Comparison of ENCODE assay signal across 8 cellular contexts in the genomic region with DNA sequence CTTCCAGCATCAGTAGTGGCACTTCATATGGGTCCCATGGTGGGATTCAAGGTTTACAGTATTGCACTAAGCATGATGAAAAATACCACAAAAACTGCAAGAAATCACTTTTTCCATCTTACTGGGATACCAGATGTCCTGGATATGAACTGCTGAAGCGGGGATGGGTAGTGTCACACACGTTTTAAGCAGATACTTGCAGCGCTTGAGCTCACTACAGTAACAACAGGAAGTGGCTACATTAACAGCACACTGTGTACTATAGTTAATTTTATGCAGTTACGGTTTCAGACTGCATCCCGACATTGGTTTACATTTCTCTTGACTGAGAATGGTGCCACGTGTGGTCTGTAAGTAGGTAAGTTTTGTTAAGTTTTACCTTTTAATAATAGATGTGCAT. TPM values are rescaled to one million over a fixed set of nuclear protein-coding genes. Genes with fewer than 3 reads are reported as not detected.
A peak's percentile ranks its signal among the peaks of the same experiment; 100 is the strongest.
DNase-seq lines count a peak whose midpoint lies in the region; ATAC-seq, FAIRE-seq and TF ChIP-seq lines count a peak whose summit lies in the region.

No MANE protein-coding gene starts in this region.

- peaks cover 3% of the 10 kb centered on the region for H3K27me3 Mint-ChIP-seq in type B pancreatic cell

- H3K9ac ChIP-seq in HCT116 (ENCODE audit: low read length): no peak overlapping the region
- no peak overlapping the region for H3K9ac ChIP-seq in mesenchymal stem cell (ENCODE audit: low read length)
- no peak overlapping the region for H3K9ac ChIP-seq in kidney (ENCODE audit: low read length in 2 of 2)

- no peak for TF ChIP-seq POLR2A in HCT116 (IDR thresholded peaks at IDR 0.05; ENCODE audit: borderline replicate concordance, extremely low read depth, insufficient read depth, insufficient read length)

- 62% methylated on average over 5 of the region's 6 CpGs for WGBS in mesenchymal stem cell

- no peak overlapping the region for H2BK15ac ChIP-seq in mesenchymal stem cell (ENCODE audit: low read depth, poor library complexity, severe bottlenecking)

- intact Hi-C loops in HCT116 (cut with micrococcal nuclease) (no loop called here), OCI-LY7 (cut with micrococcal nuclease; ENCODE audit: unreplicated experiment) (no loop called here), kidney (cut with DNase I) (no loop called here)

- BruUV-seq in HCT116 (replicated peaks; lab: Mats Ljungman, UMichigan) (no TSS peak), OCI-LY7 (replicated peaks; lab: Mats Ljungman, UMichigan) (no TSS peak)

- H2BK5ac ChIP-seq in mesenchymal stem cell (ENCODE audit: low read depth, low read length, poor library complexity, severe bottlenecking): no peak overlapping the region

- no peak overlapping the region for H2BK120ac ChIP-seq in mesenchymal stem cell (ENCODE audit: low read depth, low read length)

- CTCF ChIA-PET in HCT116 (lab: Charles Lee) (interaction anchor here (1.4 kb wide), 1 partner anchor 572 kb away, joined by 3 read pairs; no protein-coding TSS in a partner anchor), OCI-LY7 (lab: Charles Lee; ENCODE audit: unreplicated experiment) (interaction anchor here (0.5 to 0.8 kb wide), 2 partner anchors 10 to 382 kb away, joined by 3 read pairs; no protein-coding TSS in a partner anchor)

- H3K18ac ChIP-seq in mesenchymal stem cell (ENCODE audit: low read depth in 1 of 2, low read length in 2 of 2): no peak overlapping the region

- H3K9me2 ChIP-seq in HCT116 (ENCODE audit: insufficient read depth) (no peaks in the 10 kb centered on the region), OCI-LY7 (ENCODE audit: insufficient read depth, low read length) (no peaks in the 10 kb centered on the region)

- H3K79me2 ChIP-seq in HCT116 (ENCODE audit: insufficient read depth, low read length) (peaks cover 19% of the 10 kb centered on the region), OCI-LY7 (ENCODE audit: insufficient read depth, low read depth, low read length) (peaks cover 67% of the 10 kb centered on the region)

- no peak overlapping the region for H3K27ac Mint-ChIP-seq in type B pancreatic cell

- H3K4me1 ChIP-seq in HCT116 (ENCODE audit: control insufficient read depth in 1 of 2, insufficient read depth in 2 of 2, low read length in 2 of 2): peaks cover 38 to 45% of the 10 kb centered on the region in 2 experiments
- H3K4me1 ChIP-seq in OCI-LY7 (ENCODE audit: insufficient read depth, low read length, poor library complexity, severe bottlenecking): peaks cover 74% of the 10 kb centered on the region
- H3K4me1 ChIP-seq in mesenchymal stem cell (ENCODE audit: control insufficient read depth, insufficient read depth, low read depth, low read length): peaks cover 24% of the 10 kb centered on the region
- peaks cover 13 to 14% of the 10 kb centered on the region in 2 donors for H3K4me1 ChIP-seq in kidney (ENCODE audit: control insufficient read depth in 1 of 2, insufficient read depth in 1 of 2, low read depth in 1 of 2, low read length in 2 of 2)

- H4K91ac ChIP-seq in mesenchymal stem cell (ENCODE audit: low read length): no peak overlapping the region

- TF ChIP-seq RAD21 in HCT116 (IDR thresholded peaks at IDR 0.05; ENCODE audit: low read depth): no peak

- POLR2A ChIA-PET in HCT116 (lab: Charles Lee) (interaction anchor here (2.1 kb wide), 1 partner anchor 14 kb away, joined by 6 read pairs; the partner anchor contains the start of gene AEN), OCI-LY7 (lab: Charles Lee) (interaction anchor here (0.5 to 1.7 kb wide), 7 partner anchors 8 to 710 kb away, joined by 3 to 8 read pairs (median 4); no protein-coding TSS in a partner anchor)

- DNase-seq in HCT116 (ENCODE audit: low read depth, low spot score): no peak
- DNase-seq in OCI-LY7 (ENCODE audit: low spot score): peak; percentile 86
- peak; percentile 81 for DNase-seq in mesenchymal stem cell
- DNase-seq in kidney: no peak
- DNase-seq in type B pancreatic cell (ENCODE audit: extremely low spot score, unreplicated experiment): no peak
- no peak for DNase-seq in NCI-H1105 treated with DMSO at 0.1 percent for 48 hours (lab: John Stamatoyannopoulos, UW)
- no peak for DNase-seq in GOT3 (lab: John Stamatoyannopoulos, UW)

- no peak overlapping the region for H3K14ac ChIP-seq in mesenchymal stem cell (ENCODE audit: low read length in 2 of 2)

- H3K9me3 ChIP-seq in HCT116 (ENCODE audit: control insufficient read depth in 1 of 2, insufficient read depth in 1 of 2, low read depth in 1 of 2, low read length in 2 of 2) (no peaks in the 10 kb centered on the region), OCI-LY7 (ENCODE audit: low read length) (no peaks in the 10 kb centered on the region), mesenchymal stem cell (ENCODE audit: control insufficient read depth, low read length) (no peaks in the 10 kb centered on the region), kidney (ENCODE audit: control insufficient read depth in 1 of 2, low read length in 2 of 2) (no peaks in the 10 kb centered on the region)

- H4K20me1 ChIP-seq in HCT116 (ENCODE audit: insufficient read depth) (peaks cover 5% of the 10 kb centered on the region; the same call in 1 of the 2 replicates), OCI-LY7 (ENCODE audit: insufficient read depth, low read length) (no peaks in the 10 kb centered on the region)

- TF ChIP-seq CTCF in HCT116 (IDR thresholded peaks at IDR 0.05 in 2 of 3, conservative IDR thresholded peaks at IDR 0.05 in 1 of 3; ENCODE audit: borderline replicate concordance in 1 of 3, insufficient read depth in 1 of 3, low read depth in 2 of 3, low read length in 2 of 3): no peak
- no peak for TF ChIP-seq CTCF in OCI-LY7 (conservative IDR thresholded peaks at IDR 0.05; ENCODE audit: low read length)
- TF ChIP-seq CTCF in kidney (IDR thresholded peaks at IDR 0.05; ENCODE audit: borderline replicate concordance, extremely low read depth, insufficient read depth): no peak
- no peak for TF ChIP-seq CTCF in type B pancreatic cell (conservative IDR thresholded peaks at IDR 0.05)

- RAD21 ChIA-PET in HCT116 (lab: Charles Lee; ENCODE audit: low non-redundant PET in 1 of 2, low total read pairs in 2 of 2, uncharacterized antibody in 2 of 2, unreplicated experiment in 2 of 2): no interaction called here

- peaks cover 20% of the 10 kb centered on the region for H3K79me1 ChIP-seq in mesenchymal stem cell (replicated peaks; ENCODE audit: low read length, poor library complexity, severe bottlenecking)

- ATAC-seq in GM18519 (IDR thresholded peaks at IDR 0.05; ENCODE audit: low FRiP score, unreplicated experiment): peak; percentile 33
- no peak for ATAC-seq in HCT116

- H3K23ac ChIP-seq in mesenchymal stem cell (ENCODE audit: low read length in 2 of 2): no peak overlapping the region

- H2BK12ac ChIP-seq in mesenchymal stem cell (ENCODE audit: low read length in 2 of 2): no peak overlapping the region

- H2AFZ ChIP-seq in HCT116 (ENCODE audit: low read depth, low read length, poor library complexity, severe bottlenecking) (no peak overlapping the region), OCI-LY7 (ENCODE audit: low read length) (peak overlapping the region; percentile 14; the same call in 1 of the 2 replicates), mesenchymal stem cell (ENCODE audit: low read depth, low read length) (no peak overlapping the region)

- peaks cover 12% of the 10 kb centered on the region for H3K36me3 Mint-ChIP-seq in type B pancreatic cell

- H3K27me3 ChIP-seq in HCT116 (ENCODE audit: insufficient read depth, low read length) (no peaks in the 10 kb centered on the region), mesenchymal stem cell (ENCODE audit: control insufficient read depth in 1 of 2, insufficient read depth in 1 of 2, low read length in 2 of 2) (no peaks in the 10 kb centered on the region)

- no peak overlapping the region for H3K4me3 ChIP-seq in HCT116 (replicated peaks in 1 of 2; ENCODE audit: low read depth in 1 of 2, low read length in 2 of 2)
- peak overlapping the region; percentile 58 for H3K4me3 ChIP-seq in OCI-LY7 (ENCODE audit: low read depth, low read length, poor library complexity, severe bottlenecking)
- no peak overlapping the region for H3K4me3 ChIP-seq in mesenchymal stem cell (ENCODE audit: insufficient read depth in 1 of 2, low read depth in 1 of 2, low read length in 2 of 2)
- H3K4me3 ChIP-seq in kidney (ENCODE audit: low read length in 2 of 2): no peak overlapping the region

- no peak overlapping the region for H3K4me3 Mint-ChIP-seq in type B pancreatic cell

- H3K4me2 ChIP-seq in HCT116 (ENCODE audit: low read length): peak overlapping the region; percentile 64; the same call in 1 of the 2 replicates
- peak overlapping the region; percentile 97 for H3K4me2 ChIP-seq in OCI-LY7 (ENCODE audit: low read length)
- H3K4me2 ChIP-seq in mesenchymal stem cell (ENCODE audit: low read length, poor library complexity, severe bottlenecking): no peak overlapping the region

- no peak overlapping the region for H3K4ac ChIP-seq in mesenchymal stem cell (ENCODE audit: low read depth in 1 of 2, low read length in 2 of 2)

- H3K27ac ChIP-seq in HCT116 (ENCODE audit: low read depth, low read length) (no peak overlapping the region), OCI-LY7 (ENCODE audit: low read depth, low read length, poor library complexity, severe bottlenecking) (peak overlapping the region; percentile 97), mesenchymal stem cell (ENCODE audit: low read length, poor library complexity, severe bottlenecking) (no peak overlapping the region), kidney (ENCODE audit: low read depth in 2 of 2, low read length in 2 of 2) (no peak overlapping the region)

- H3K4me1 Mint-ChIP-seq in type B pancreatic cell (ENCODE audit: unreplicated experiment): peaks cover 18% of the 10 kb centered on the region

- H4K8ac ChIP-seq in mesenchymal stem cell (ENCODE audit: low read length): no peak overlapping the region

- H3K36me3 ChIP-seq in HCT116 (ENCODE audit: control insufficient read depth in 1 of 2, insufficient read depth in 2 of 2, low read length in 2 of 2) (peaks cover 3 to 24% of the 10 kb centered on the region in 2 experiments; a peak in 2 of 4 replicates), OCI-LY7 (ENCODE audit: insufficient read depth, low read length) (peaks cover 66% of the 10 kb centered on the region), mesenchymal stem cell (ENCODE audit: control insufficient read depth in 1 of 2, insufficient read depth in 2 of 2, low read depth in 1 of 2, low read length in 2 of 2) (peaks cover 34 to 60% of the 10 kb centered on the region in 2 experiments), kidney (ENCODE audit: control insufficient read depth in 1 of 2, insufficient read depth in 2 of 2, low read length in 2 of 2) (peaks cover under 1 to 7% of the 10 kb centered on the region in 2 donors)

- H2AK5ac ChIP-seq in mesenchymal stem cell (ENCODE audit: low read length, severe bottlenecking): no peak overlapping the region

- FAIRE-seq in kidney (lab: Jason Lieb, UNC): no peak

- no peaks in the 10 kb centered on the region for H3K9me3 Mint-ChIP-seq in type B pancreatic cell

RNA-seq across cellular contexts. Expression of gene ISG20, which starts 3.5 kb away (rescaled TPM):
- total RNA-seq in HCT116 (2021; ENCODE audit: unreplicated experiment) (11.0 TPM), OCI-LY7 (2022) (244 and 310 TPM in 2 replicates), kidney (25.5 TPM), type B pancreatic cell (ENCODE audit: low replicate concordance) (4.9 and 7.9 TPM in 2 replicates)
- polyA plus RNA-seq in HCT116 (2012): 18.3 and 23.5 TPM in 2 replicates
- total RNA-seq in OCI-LY7 (2014; rRNA removed; shearing (Covaris generic)): 345 and 502 TPM in 2 replicates
- polyA plus RNA-seq in mesenchymal stem cell (2013, experiment 1 of 2): 3.3 TPM
- 3.6 TPM for polyA plus RNA-seq in mesenchymal stem cell (2013, experiment 2 of 2)
- 7.3 TPM for polyA plus RNA-seq in kidney (ENCODE audit: insufficient read depth, low read depth, low replicate concordance)

RNA-seq across cellular contexts. Expression of gene AEN, which starts 14.2 kb away (rescaled TPM):
- total RNA-seq in HCT116 (2021; ENCODE audit: unreplicated experiment) (36.2 TPM), OCI-LY7 (2022) (41.7 and 43.1 TPM in 2 replicates), kidney (17.4 TPM), type B pancreatic cell (ENCODE audit: low replicate concordance) (48.9 and 62.9 TPM in 2 replicates)
- polyA plus RNA-seq in HCT116 (2012): 24.9 and 27.7 TPM in 2 replicates
- 55.9 and 66.6 TPM in 2 replicates for total RNA-seq in OCI-LY7 (2014; rRNA removed; shearing (Covaris generic))
- polyA plus RNA-seq in mesenchymal stem cell (2013, experiment 1 of 2): 26.2 TPM
- 25.8 TPM for polyA plus RNA-seq in mesenchymal stem cell (2013, experiment 2 of 2)
- 6.2 TPM for polyA plus RNA-seq in kidney (ENCODE audit: insufficient read depth, low read depth, low replicate concordance)

Comparison
In these comparisons a context has a peak if more than half of its experiments do, and no peak if none do; other contexts are left out.
1. DNase-seq: peak in OCI-LY7 (single experiment) and mesenchymal stem cell (single experiment); none in HCT116 (single experiment), kidney (single experiment), type B pancreatic cell (single experiment), NCI-H1105 treated with DMSO at 0.1 percent for 48 hours (single experiment) and GOT3 (single experiment).